31 cellular contexts compared by ENCODE assay signal in genomic region chr2:7983912-7984311, GRCh38.
"Had no signal": no experiment of that assay in that cellular context is flagged by ENCODE, and none has a peak within 500 bp of the region (broad histone marks: within the 10 kb centered on the region; RNA-seq: fewer than 3 reads in every experiment).

No MANE protein-coding gene starts in this region.

- H3K4me1 ChIP-seq: adrenal gland, breast epithelium had no signal

- H3K27ac ChIP-seq: adrenal gland, body of pancreas, brain microvascular endothelial cell, breast epithelium, VCaP had no signal

- H3K4me3 ChIP-seq: adrenal gland, body of pancreas, breast epithelium had no signal

- H3K27me3 Mint-ChIP-seq: activated CD4-positive, alpha-beta memory T cell treated with anti-CD3 and anti-CD28 coated beads, Interleukin-2, amount 10 ng/mL, durations not matched to agents 7 days and 5 days; activated CD4-positive, alpha-beta T cell treated with anti-CD3 and anti-CD28 coated beads, Interleukin-2, amount 10 ng/mL, durations not matched to agents 24 days and 14 days; activated CD8-positive, alpha-beta memory T cell treated with anti-CD3 and anti-CD28 coated beads, Interleukin-2, amount 10 ng/mL, durations not matched to agents 7 days and 5 days; activated naive CD8-positive, alpha-beta T cell treated with anti-CD3 and anti-CD28 coated beads for 36 hours; activated T-cell treated with anti-CD3 and anti-CD28 coated beads, Interleukin-2, amount 50 U/mL, for 24 hours had no signal

- H3K9me3 ChIP-seq: adrenal gland, body of pancreas had no signal

- H3K27me3 ChIP-seq: adrenal gland, body of pancreas, brain microvascular endothelial cell, breast epithelium had no signal

- H3K36me3 ChIP-seq: adrenal gland, brain microvascular endothelial cell, breast epithelium had no signal

- ATAC-seq: activated CD8-positive, alpha-beta T cell treated with anti-CD3 and anti-CD28 coated beads, Interleukin-2, amount 10 ng/mL, durations not matched to agents 7 days and 5 days; body of pancreas had no signal

- H3K4me1 Mint-ChIP-seq: activated B cell treated with CpG ODN at 0.5 μM for 24 hours had no signal

- FAIRE-seq: astrocyte, TTC549 had no signal

- DNase-seq: activated B cell treated with CpG ODN at 0.5 μM for 24 hours; activated CD4-positive, alpha-beta memory T cell treated with anti-CD3 and anti-CD28 coated beads, Interleukin-2, amount 10 ng/mL, durations not matched to agents 7 days and 5 days; activated CD4-positive, alpha-beta T cell treated with anti-CD3 and anti-CD28 coated beads for 4 hours; activated CD4-positive, alpha-beta T cell treated with anti-CD3 and anti-CD28 coated beads, Interleukin-2, amount 10 ng/mL, durations not matched to agents 24 days and 14 days; activated CD4-positive, alpha-beta T cell treated with anti-CD3 and anti-CD28 coated beads, Interleukin-2, amount 50 U/mL, for 1 hour; activated CD4-positive, alpha-beta T cell treated with anti-CD3 and anti-CD28 coated beads, Interleukin-2, amount 50 U/mL, for 4 hours; activated CD4-positive, CD25-positive, alpha-beta regulatory T cell treated with anti-CD3 and anti-CD28 coated beads, Interleukin-2, amount 50 U/mL, for 72 hours; activated CD8-positive, alpha-beta memory T cell treated with anti-CD3 and anti-CD28 coated beads for 24 hours; activated CD8-positive, alpha-beta memory T cell treated with anti-CD3 and anti-CD28 coated beads, Interleukin-2, amount 10 ng/mL, durations not matched to agents 7 days and 5 days; activated CD8-positive, alpha-beta memory T cell treated with anti-CD3 and anti-CD28 coated beads, Interleukin-2, amount 50 U/mL, for 48 hours; activated CD8-positive, alpha-beta T cell treated with anti-CD3 and anti-CD28 coated beads, Interleukin-2, amount 10 ng/mL, durations not matched to agents 7 days and 5 days; activated effector memory CD4-positive, alpha-beta T cell treated with anti-CD3 and anti-CD28 coated beads, Interleukin-2, amount 50 U/mL, for 16 hours; activated gamma-delta T cell treated with Interleukin-2 at 50 U/mL for 16 hours; activated naive CD4-positive, alpha-beta T cell; activated naive CD4-positive, alpha-beta T cell treated with anti-CD3 and anti-CD28 coated beads for 36 hours; activated naive CD4-positive, alpha-beta T cell treated with anti-CD3 and anti-CD28 coated beads, Interleukin-2, amount 50 U/mL, for 16 hours; activated naive CD8-positive, alpha-beta T cell treated with anti-CD3 and anti-CD28 coated beads for 36 hours; activated T-cell treated with anti-CD3 and anti-CD28 coated beads, Interleukin-2, amount 50 U/mL, for 24 hours; activated T-cell treated with anti-CD3 and anti-CD28 coated beads, Interleukin-2, amount 50 U/mL, for 48 hours; adrenal gland; amniotic stem cell; aorta; body of pancreas; brain microvascular endothelial cell; central memory CD4-positive, alpha-beta T cell; T-helper 9 cell had no signal

- H3K27ac Mint-ChIP-seq: activated B cell treated with CpG ODN at 0.5 μM for 24 hours; activated CD4-positive, alpha-beta memory T cell treated with anti-CD3 and anti-CD28 coated beads, Interleukin-2, amount 10 ng/mL, durations not matched to agents 7 days and 5 days; activated CD8-positive, alpha-beta memory T cell treated with anti-CD3 and anti-CD28 coated beads, Interleukin-2, amount 10 ng/mL, durations not matched to agents 7 days and 5 days; activated naive CD4-positive, alpha-beta T cell treated with anti-CD3 and anti-CD28 coated beads for 36 hours had no signal

- H3K4me3 Mint-ChIP-seq: activated B cell treated with CpG ODN at 0.5 μM for 24 hours; activated CD4-positive, alpha-beta memory T cell treated with anti-CD3 and anti-CD28 coated beads, Interleukin-2, amount 10 ng/mL, durations not matched to agents 7 days and 5 days; activated CD4-positive, alpha-beta T cell treated with anti-CD3 and anti-CD28 coated beads, Interleukin-2, amount 10 ng/mL, durations not matched to agents 24 days and 14 days; activated CD8-positive, alpha-beta memory T cell treated with anti-CD3 and anti-CD28 coated beads, Interleukin-2, amount 10 ng/mL, durations not matched to agents 7 days and 5 days; activated CD8-positive, alpha-beta T cell treated with anti-CD3 and anti-CD28 coated beads, Interleukin-2, amount 10 ng/mL, durations not matched to agents 7 days and 5 days; activated naive CD4-positive, alpha-beta T cell treated with anti-CD3 and anti-CD28 coated beads for 36 hours; activated naive CD8-positive, alpha-beta T cell treated with anti-CD3 and anti-CD28 coated beads for 36 hours; activated T-cell treated with anti-CD3 and anti-CD28 coated beads, Interleukin-2, amount 50 U/mL, for 24 hours; T-helper 1 cell treated with Interleukin-12 subunit alpha and Interleukin-12 subunit beta and Interleukin-4 antibody, amounts not matched to agents 30 μg/mL and 1 μg/mL, for 36 hours had no signal
